20 cellular contexts compared by ENCODE assay signal in genomic region chr17:30210901-30211300, GRCh38. TPM values are rescaled to one million over a fixed set of nuclear protein-coding genes. Genes with fewer than 3 reads are reported as not detected.
DNase-seq lines count a peak whose midpoint lies in the region; ATAC-seq and TF ChIP-seq lines count a peak whose summit lies in the region.
"Had no signal": no experiment of that assay in that cellular context is flagged by ENCODE, and none has a peak within 500 bp of the region (broad histone marks: within the 10 kb centered on the region; RNA-seq: fewer than 3 reads in every experiment).

No MANE protein-coding gene starts in this region.

- H3K36me3 Mint-ChIP-seq in central memory CD8-positive, alpha-beta T cell (ENCODE audit: insufficient read depth): peaks cover 2% of the 10 kb centered on the region
- H3K36me3 Mint-ChIP-seq in natural killer cell (no peaks in the 10 kb centered on the region), T-helper 17 cell (ENCODE audit: low read depth) (no peaks in the 10 kb centered on the region)
- H3K36me3 Mint-ChIP-seq: CD4-positive, alpha-beta memory T cell had no signal

- H3K9me3 ChIP-seq in spleen: no peaks in the 10 kb centered on the region
- H3K9me3 ChIP-seq in T-helper 17 cell (ENCODE audit: control insufficient read depth, low read length, poor library complexity, severe bottlenecking): no peaks in the 10 kb centered on the region
- H3K9me3 ChIP-seq: HAP-1 had no signal

- H3K27me3 Mint-ChIP-seq in central memory CD8-positive, alpha-beta T cell: peaks cover 27% of the 10 kb centered on the region
- H3K27me3 Mint-ChIP-seq in natural killer cell (ENCODE audit: low read depth in 2 of 2) (peaks cover 3 to 10% of the 10 kb centered on the region in 2 donors), T-helper 17 cell (peaks cover 28% of the 10 kb centered on the region)

- no peak for TF ChIP-seq CTCF in natural killer cell (IDR thresholded peaks at IDR 0.05)
- TF ChIP-seq CTCF in spleen (IDR thresholded peaks at IDR 0.05 in 8 of 11, conservative IDR thresholded peaks at IDR 0.05 in 3 of 11): no peak
- TF ChIP-seq CTCF in coronary artery (IDR thresholded peaks at IDR 0.05): no peak

- H3K36me3 ChIP-seq in spleen: no peaks in the 10 kb centered on the region
- H3K36me3 ChIP-seq: HAP-1 had no signal

- WGBS in spleen, 5 donors: 91 to 97% (median 93%) methylated on average over 10 of the region's 10 CpGs

- H3K9me3 Mint-ChIP-seq in central memory CD8-positive, alpha-beta T cell: no peaks in the 10 kb centered on the region
- no peaks in the 10 kb centered on the region for H3K9me3 Mint-ChIP-seq in natural killer cell
- H3K9me3 Mint-ChIP-seq: GM23338, HFFc6 had no signal

- no peak for ATAC-seq in central memory CD8-positive, alpha-beta T cell (replicated peaks; ENCODE audit: extremely low read depth, poor library complexity, severe bottlenecking)
- peak in 1 of 3 donors; percentile 11 for ATAC-seq in natural killer cell
- ATAC-seq in T-helper 17 cell: no peak
- ATAC-seq: GM23338 had no signal

- H3K4me3 ChIP-seq in spleen (no peak overlapping the region), coronary artery (no peak overlapping the region)
- H3K4me3 ChIP-seq: GM23338, HAP-1 had no signal

- H3K4me1 Mint-ChIP-seq in central memory CD8-positive, alpha-beta T cell: peaks cover 16% of the 10 kb centered on the region
- peaks cover 22 to 44% of the 10 kb centered on the region in 2 donors for H3K4me1 Mint-ChIP-seq in natural killer cell
- H3K4me1 Mint-ChIP-seq in T-helper 17 cell: peaks cover 5% of the 10 kb centered on the region

- H3K27ac ChIP-seq in spleen: no peak overlapping the region
- H3K27ac ChIP-seq in coronary artery: no peak overlapping the region

- no peaks in the 10 kb centered on the region for H3K4me1 ChIP-seq in spleen
- H3K4me1 ChIP-seq: HAP-1 had no signal

- H3K4me3 Mint-ChIP-seq in central memory CD8-positive, alpha-beta T cell: no peak overlapping the region
- no peak overlapping the region for H3K4me3 Mint-ChIP-seq in natural killer cell
- H3K4me3 Mint-ChIP-seq in T-helper 17 cell: no peak overlapping the region
- H3K4me3 Mint-ChIP-seq: CD4-positive, alpha-beta memory T cell; GM23338; HFFc6 had no signal

- DNase-seq in central memory CD8-positive, alpha-beta T cell (ENCODE audit: low spot score in 2 of 2): no peak
- DNase-seq in natural killer cell (no peak), spleen (peak; percentile 45), coronary artery (ENCODE audit: low spot score) (no peak), NCI-H446 (lab: John Stamatoyannopoulos, UW) (no peak), T-helper 17 cell (no peak)
- DNase-seq: C1 segment of cervical spinal cord; Calu3; CD4-positive, alpha-beta memory T cell; COR-L47; DMS53; DMS79 treated with DMSO at 0.1 percent for 48 hours; HFFc6 had no signal

- peaks cover 0 to 8% (median 0%) of the 10 kb centered on the region in 7 donors for H3K27me3 ChIP-seq in spleen (replicated peaks in 1 of 7)

- H3K27ac Mint-ChIP-seq in central memory CD8-positive, alpha-beta T cell (ENCODE audit: low read depth): peak overlapping the region; percentile 29
- H3K27ac Mint-ChIP-seq in natural killer cell (peak overlapping the region; percentile 29 to 91), T-helper 17 cell (no peak overlapping the region)
- H3K27ac Mint-ChIP-seq: CD4-positive, alpha-beta memory T cell; GM23338; HFFc6 had no signal

- intact Hi-C loops in natural killer cell (cut with micrococcal nuclease): loop anchor here (1.0 to 10.0 kb wide), 2 partner anchors 80 to 154 kb away; partner anchors contain the start of gene BLMH
- intact Hi-C loops in spleen (cut with DNase I; ENCODE audit: low total_unique reads): no loop called here

- TF ChIP-seq POLR2A in spleen (IDR thresholded peaks at IDR 0.05): no peak

RNA-seq across cellular contexts. Expression of gene SLC6A4, which starts 24.6 kb away (rescaled TPM):
- total RNA-seq in natural killer cell: 1 to 10 TPM in 1 of 3 donors, under 1 TPM in 2; 0.43 to 3.5 (median 0.58) TPM
- total RNA-seq in spleen: under 1 TPM in 4 of 7 donors, not detected in 3; 0.15 to 0.34 (median 0.28) TPM
- under 1 TPM; under 0.01 to 0.09 (median 0.02) TPM for polyA plus RNA-seq in spleen
- 1 to 10 TPM in 1 of 2 donors, under 1 TPM in 1; 0.10 to 5.0 TPM for total RNA-seq in T-helper 17 cell
- total RNA-seq: A673; Calu3; CD4-positive, alpha-beta memory T cell; Daoy; G401; H4; HFFc6 had no signal
- polyA plus RNA-seq: BJ; CD4-positive, alpha-beta memory T cell had no signal
